ENCODE assay signal across 9 cellular contexts in genomic region chr19:861756-862528, GRCh38. TPM values are rescaled to one million over a fixed set of nuclear protein-coding genes. Genes with fewer than 3 reads are reported as not detected.
A peak's percentile ranks its signal among the peaks of the same experiment; 100 is the strongest.
DNase-seq lines count a peak whose midpoint lies in the region; ATAC-seq and TF ChIP-seq lines count a peak whose summit lies in the region.
"Had no signal": no experiment of that assay in that cellular context is flagged by ENCODE, and none has a peak within 500 bp of the region (broad histone marks: within the 10 kb centered on the region; RNA-seq: fewer than 3 reads in every experiment).

No MANE protein-coding gene starts in this region.

- no peak for TF ChIP-seq POLR2A in transverse colon (IDR thresholded peaks at IDR 0.05)

- H3K27me3 Mint-ChIP-seq in CD14-positive monocyte (ENCODE audit: low read depth in 3 of 3) (peaks cover 0 to 5% (median 0%) of the 10 kb centered on the region in 3 donors), T-helper 17 cell (no peaks in the 10 kb centered on the region)
- H3K27me3 Mint-ChIP-seq in activated naive CD8-positive, alpha-beta T cell treated with anti-CD3 and anti-CD28 coated beads, Interleukin-2, amount 10 ng/mL, durations not matched to agents 7 days and 5 days, result peaks cover 20% of the 10 kb centered on the region

- intact Hi-C loops in CD14-positive monocyte (cut with micrococcal nuclease) (loop anchor here (1.0 to 10.0 kb wide), 5 partner anchors 10 to 383 kb away; partner anchors contain the start of genes ATP5F1D (in 1 of the 2), MIDN (in 1 of the 2) and WDR18 (in 1 of the 2)), transverse colon (cut with DNase I; ENCODE audit: low total_unique reads) (loop anchor here (5.0 kb wide), 1 partner anchor 55 kb away; the partner anchor contains the start of gene KISS1R)

- H3K4me1 Mint-ChIP-seq in CD14-positive monocyte, result peaks cover 36% of the 10 kb centered on the region
- H3K4me1 Mint-ChIP-seq in T-helper 17 cell, result peaks cover 12% of the 10 kb centered on the region
- peaks cover 11% of the 10 kb centered on the region for H3K4me1 Mint-ChIP-seq in activated naive CD8-positive, alpha-beta T cell treated with anti-CD3 and anti-CD28 coated beads, Interleukin-2, amount 10 ng/mL, durations not matched to agents 7 days and 5 days

- H3K27ac Mint-ChIP-seq in CD14-positive monocyte, result no peak overlapping the region
- H3K27ac Mint-ChIP-seq in T-helper 17 cell, result peak overlapping the region; percentile 91
- H3K27ac Mint-ChIP-seq in activated naive CD8-positive, alpha-beta T cell treated with anti-CD3 and anti-CD28 coated beads, Interleukin-2, amount 10 ng/mL, durations not matched to agents 7 days and 5 days, result no peak overlapping the region

- H2BK15ac ChIP-seq in mesendoderm (replicated peaks; ENCODE audit: low read depth), result no peak overlapping the region

- no peak overlapping the region for H4K8ac ChIP-seq in mesendoderm (ENCODE audit: low read depth, low read length)

- POLR2A ChIA-PET in activated naive CD8-positive, alpha-beta T cell treated with anti-CD3 and anti-CD28 coated beads, Interleukin-2, amount 10 ng/mL, durations not matched to agents 7 days and 5 days (lab: Charles Lee), result interaction anchor here (2.1 to 3.3 kb wide), 4 partner anchors 10 to 122 kb away, joined by 9 to 26 read pairs (median 20); partner anchors contain the start of gene WDR18

- ATAC-seq in T-helper 17 cell (peak; percentile 43), GM19397 (IDR thresholded peaks at IDR 0.05; ENCODE audit: unreplicated experiment) (no peak), HG03095 (IDR thresholded peaks at IDR 0.05; ENCODE audit: unreplicated experiment) (no peak)
- ATAC-seq in activated naive CD8-positive, alpha-beta T cell treated with anti-CD3 and anti-CD28 coated beads, Interleukin-2, amount 10 ng/mL, durations not matched to agents 7 days and 5 days (ENCODE audit: low read depth), result peak; percentile 23

- H2AK5ac ChIP-seq in mesendoderm (ENCODE audit: low read length), result no peak overlapping the region

- no peak overlapping the region for H3K9ac ChIP-seq in HUES64 (ENCODE audit: low read depth, low read length)
- no peak overlapping the region for H3K9ac ChIP-seq in mesendoderm (ENCODE audit: low read length)

- peak overlapping the region; percentile 5 for H3K56ac ChIP-seq in mesendoderm (ENCODE audit: low read length)

- H3K18ac ChIP-seq in mesendoderm (ENCODE audit: low read length), result no peak overlapping the region

- peak overlapping the region; percentile 35; the same call in 1 of the 2 replicates for H3K27ac ChIP-seq in HUES64 (ENCODE audit: low read depth, low read length)
- no peak overlapping the region for H3K27ac ChIP-seq in mesendoderm (ENCODE audit: low read depth, low read length)
- H3K27ac ChIP-seq in transverse colon, result peak overlapping the region in 2 of 4 donors; percentile 20 to 39

- H3K79me1 ChIP-seq in mesendoderm (ENCODE audit: low read length), result no peaks in the 10 kb centered on the region

- peak overlapping the region; percentile 36 for H3K4me3 ChIP-seq in HUES64 (ENCODE audit: low read length)
- H3K4me3 ChIP-seq in mesendoderm (ENCODE audit: low read length), result no peak overlapping the region
- H3K4me3 ChIP-seq in transverse colon, result peak overlapping the region in 1 of 4 donors; percentile 22

- no peaks in the 10 kb centered on the region for H3K4me1 ChIP-seq in HUES64 (ENCODE audit: insufficient read depth, low read length)
- H3K4me1 ChIP-seq in mesendoderm (ENCODE audit: control insufficient read depth, low read depth, low read length), result no peaks in the 10 kb centered on the region
- peaks cover 6 to 46% (median 41%) of the 10 kb centered on the region in 4 donors for H3K4me1 ChIP-seq in transverse colon

- no peak overlapping the region for H3K4me3 Mint-ChIP-seq in CD14-positive monocyte
- H3K4me3 Mint-ChIP-seq in T-helper 17 cell, result peak overlapping the region; percentile 81
- H3K4me3 Mint-ChIP-seq in activated naive CD8-positive, alpha-beta T cell treated with anti-CD3 and anti-CD28 coated beads, Interleukin-2, amount 10 ng/mL, durations not matched to agents 7 days and 5 days, result peak overlapping the region; percentile 16

- no peak for TF ChIP-seq EP300 in transverse colon (IDR thresholded peaks at IDR 0.05; ENCODE audit: low read depth)

- H3K36me3 Mint-ChIP-seq in CD14-positive monocyte (peaks cover 2 to 10% of the 10 kb centered on the region in 2 donors), T-helper 17 cell (ENCODE audit: low read depth) (no peaks in the 10 kb centered on the region)
- H3K36me3 Mint-ChIP-seq in activated naive CD8-positive, alpha-beta T cell treated with anti-CD3 and anti-CD28 coated beads, Interleukin-2, amount 10 ng/mL, durations not matched to agents 7 days and 5 days, result no peaks in the 10 kb centered on the region

- H3K4ac ChIP-seq in mesendoderm (ENCODE audit: low read depth, low read length), result no peak overlapping the region

- 9% methylated on average over 57 of the region's 57 CpGs for WGBS in HUES64
- no CpG with 5 or more reads among the region's 57 CpGs for WGBS in mesendoderm (ENCODE audit: extremely low coverage, insufficient coverage, low lambda C conversion rate)
- WGBS in transverse colon (ENCODE audit: low coverage in 1 of 2), 2 donors, result 0 to 50% methylated on average over 2 to 32 of the region's 57 CpGs

- H3K9me3 ChIP-seq in HUES64 (ENCODE audit: insufficient read depth, low read depth, low read length) (no peaks in the 10 kb centered on the region), T-helper 17 cell (ENCODE audit: control insufficient read depth, low read length, poor library complexity, severe bottlenecking) (no peaks in the 10 kb centered on the region), transverse colon (no peaks in the 10 kb centered on the region)

- H2BK5ac ChIP-seq in mesendoderm (ENCODE audit: low read length), result no peak overlapping the region

- no peak overlapping the region for H2BK120ac ChIP-seq in mesendoderm (ENCODE audit: low read depth, low read length)

- H3K4me2 ChIP-seq in mesendoderm (ENCODE audit: low read length), result no peak overlapping the region

- DNase-seq in CD14-positive monocyte (ENCODE audit: low spot score), result no peak
- peak; percentile 48 to 64 (median 64) for DNase-seq in T-helper 17 cell
- DNase-seq in activated naive CD8-positive, alpha-beta T cell treated with anti-CD3 and anti-CD28 coated beads, Interleukin-2, amount 10 ng/mL, durations not matched to agents 7 days and 5 days, result peak; percentile 81
- DNase-seq in mesendoderm, result peak; percentile 89
- peak; percentile 66 for DNase-seq in transverse colon

- H3K9me3 Mint-ChIP-seq in CD14-positive monocyte, result peaks cover 0 to 2% (median 0%) of the 10 kb centered on the region in 7 donors
- H3K9me3 Mint-ChIP-seq in activated naive CD8-positive, alpha-beta T cell treated with anti-CD3 and anti-CD28 coated beads, Interleukin-2, amount 10 ng/mL, durations not matched to agents 7 days and 5 days, result no peaks in the 10 kb centered on the region

- H3K27me3 ChIP-seq in HUES64 (ENCODE audit: insufficient read depth, low read length) (peaks cover 27% of the 10 kb centered on the region), mesendoderm (ENCODE audit: insufficient read depth, low read length, poor library complexity) (peaks cover 6% of the 10 kb centered on the region), transverse colon (peaks cover 37% of the 10 kb centered on the region)

- TF ChIP-seq CTCF in CD14-positive monocyte (IDR thresholded peaks at IDR 0.05), result peak; percentile 13
- peak in 2 of 5 experiments; percentile 14 to 19 for TF ChIP-seq CTCF in transverse colon (IDR thresholded peaks at IDR 0.05)

- H3K79me2 ChIP-seq in mesendoderm (ENCODE audit: control insufficient read depth, insufficient read depth, low read length), result no peaks in the 10 kb centered on the region

- in situ Hi-C loops in transverse colon (cut with MboI; ENCODE audit: low pct_ligation_motif_present in 1 of 4, low pct_unique_long_range_greater_than_20kb in 1 of 4, low sequenced_read_pairs in 3 of 4), result loop anchor here in 1 of 4 donors (25.0 kb wide), 1 partner anchor 125 kb away; the partner anchor contains the start of gene WDR18

- no peak overlapping the region for H3K23ac ChIP-seq in mesendoderm (ENCODE audit: low read length)

- H3K36me3 ChIP-seq in HUES64 (ENCODE audit: insufficient read depth, low read length), result no peaks in the 10 kb centered on the region
- no peaks in the 10 kb centered on the region for H3K36me3 ChIP-seq in mesendoderm (ENCODE audit: control insufficient read depth, insufficient read depth, low read length)
- no peaks in the 10 kb centered on the region for H3K36me3 ChIP-seq in transverse colon

- H4K5ac ChIP-seq in mesendoderm (ENCODE audit: low read length), result no peak overlapping the region

RNA-seq across cellular contexts. Expression of gene CFD, which starts 2.5 kb away (rescaled TPM):
- 100 to 1,000 TPM; 654 to 862 TPM for polyA plus RNA-seq in CD14-positive monocyte
- polyA plus RNA-seq in HUES64 (2013, experiment 1 of 2), result 0.35 TPM
- polyA plus RNA-seq in HUES64 (2013, experiment 2 of 2), result not detected
- total RNA-seq in T-helper 17 cell (1 to 10 TPM; 1.9 to 5.3 TPM), transverse colon (100 to 1,000 TPM; 147 to 368 (median 208) TPM)
- total RNA-seq in activated naive CD8-positive, alpha-beta T cell treated with anti-CD3 and anti-CD28 coated beads, Interleukin-2, amount 10 ng/mL, durations not matched to agents 7 days and 5 days, result 1 to 10 TPM; 4.4 to 5.5 TPM
- 0.21 TPM for polyA plus RNA-seq in mesendoderm (2013, experiment 1 of 2)
- polyA plus RNA-seq in mesendoderm (2013, experiment 2 of 2), result 0.17 TPM

RNA-seq across cellular contexts. Expression of gene ELANE, which starts 9.8 kb away (rescaled TPM):
- polyA plus RNA-seq in CD14-positive monocyte, result 1 to 10 TPM; 1.3 to 2.0 TPM
- polyA plus RNA-seq in HUES64 (2013, experiment 1 of 2), result not detected
- polyA plus RNA-seq in HUES64 (2013, experiment 2 of 2), result not detected
- not detected for total RNA-seq in T-helper 17 cell
- not detected for total RNA-seq in activated naive CD8-positive, alpha-beta T cell treated with anti-CD3 and anti-CD28 coated beads, Interleukin-2, amount 10 ng/mL, durations not matched to agents 7 days and 5 days
- not detected for polyA plus RNA-seq in mesendoderm (2013, experiment 1 of 2)
- polyA plus RNA-seq in mesendoderm (2013, experiment 2 of 2), result not detected
- 1 to 10 TPM in 1 of 4 donors, under 1 TPM in 1, not detected in 2; 0.79 to 2.2 TPM for total RNA-seq in transverse colon

RNA-seq across cellular contexts. Expression of gene PRTN3, which starts 21.1 kb away (rescaled TPM):
- polyA plus RNA-seq in CD14-positive monocyte, result not detected
- not detected for polyA plus RNA-seq in HUES64 (2013, experiment 1 of 2)
- not detected for polyA plus RNA-seq in HUES64 (2013, experiment 2 of 2)
- total RNA-seq in T-helper 17 cell (not detected), transverse colon (not detected)
- not detected for total RNA-seq in activated naive CD8-positive, alpha-beta T cell treated with anti-CD3 and anti-CD28 coated beads, Interleukin-2, amount 10 ng/mL, durations not matched to agents 7 days and 5 days
- polyA plus RNA-seq in mesendoderm (2013, experiment 1 of 2), result not detected
- 0.04 TPM for polyA plus RNA-seq in mesendoderm (2013, experiment 2 of 2)
- polyA plus RNA-seq: esophagus had no signal

RNA-seq across cellular contexts. Expression of gene MED16, which starts 31.0 kb away (rescaled TPM):
- 10 to 100 TPM; 20.7 to 37.4 TPM for polyA plus RNA-seq in CD14-positive monocyte
- polyA plus RNA-seq in HUES64 (2013, experiment 1 of 2), result 53.6 TPM
- 56.6 TPM for polyA plus RNA-seq in HUES64 (2013, experiment 2 of 2)
- total RNA-seq in T-helper 17 cell, result 10 to 100 TPM; 59.6 to 71.3 TPM
- 10 to 100 TPM; 53.6 to 72.7 TPM for total RNA-seq in activated naive CD8-positive, alpha-beta T cell treated with anti-CD3 and anti-CD28 coated beads, Interleukin-2, amount 10 ng/mL, durations not matched to agents 7 days and 5 days
- 34.1 TPM for polyA plus RNA-seq in mesendoderm (2013, experiment 1 of 2)
- polyA plus RNA-seq in mesendoderm (2013, experiment 2 of 2), result 33.8 TPM
- 100 to 1,000 TPM in 1 of 4 donors, 10 to 100 TPM in 3; 58.1 to 158 (median 78.4) TPM for total RNA-seq in transverse colon

RNA-seq across cellular contexts. Expression of gene RNU6-9, which starts 31.3 kb away (rescaled TPM):
- polyA plus RNA-seq in CD14-positive monocyte, result not detected
- polyA plus RNA-seq in HUES64 (2013, experiment 1 of 2), result under 0.01 TPM
- polyA plus RNA-seq in HUES64 (2013, experiment 2 of 2), result under 0.01 TPM
- total RNA-seq in T-helper 17 cell, result not detected
- not detected for total RNA-seq in activated naive CD8-positive, alpha-beta T cell treated with anti-CD3 and anti-CD28 coated beads, Interleukin-2, amount 10 ng/mL, durations not matched to agents 7 days and 5 days
- polyA plus RNA-seq in mesendoderm (2013, experiment 1 of 2), result not detected
- polyA plus RNA-seq in mesendoderm (2013, experiment 2 of 2), result not detected
- total RNA-seq in transverse colon, result not detected
- polyA plus RNA-seq: esophagus had no signal

Comparison
In these comparisons a context has a peak if more than half of its experiments do, and no peak if none do; other contexts are left out.
1. H3K4me3 Mint-ChIP-seq: peak in T-helper 17 cell (single experiment) and activated naive CD8-positive, alpha-beta T cell treated with anti-CD3 and anti-CD28 coated beads, Interleukin-2, amount 10 ng/mL, durations not matched to agents 7 days and 5 days (single experiment); none in CD14-positive monocyte (0 of 2).
2. ATAC-seq: peak in T-helper 17 cell (single experiment) and activated naive CD8-positive, alpha-beta T cell treated with anti-CD3 and anti-CD28 coated beads, Interleukin-2, amount 10 ng/mL, durations not matched to agents 7 days and 5 days (single experiment); none in GM19397 (single experiment) and HG03095 (single experiment).
3. RNA of gene CFD, which starts 2.5 kb away (total RNA-seq): 147 to 368 TPM in transverse colon; 4.4 to 5.5 TPM in activated naive CD8-positive, alpha-beta T cell treated with anti-CD3 and anti-CD28 coated beads, Interleukin-2, amount 10 ng/mL, durations not matched to agents 7 days and 5 days and 1.9 to 5.3 TPM in T-helper 17 cell; every median in the first group is over 10 times any median in the second.